Comparison of ENCODE assay signal across 28 cellular contexts in the genomic region with DNA sequence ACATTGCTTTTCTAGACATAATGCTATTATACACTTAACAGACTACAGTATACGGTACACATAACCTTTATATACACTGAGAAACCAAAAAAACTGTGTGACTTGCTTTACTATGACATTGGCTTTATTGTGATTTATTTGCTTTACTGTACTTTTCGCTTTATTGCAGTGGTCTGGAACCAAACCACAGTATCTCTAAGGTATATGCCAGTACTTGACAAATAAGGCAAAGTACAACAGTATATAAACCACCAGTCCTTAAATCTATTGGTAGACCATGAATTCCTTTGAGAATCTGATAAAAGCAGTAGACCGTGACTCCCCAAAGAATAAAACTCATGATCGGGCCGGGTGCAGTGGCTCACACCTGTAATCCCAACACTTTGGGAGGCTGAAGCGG.
"Had no signal": no experiment of that assay in that cellular context is flagged by ENCODE, and none has a peak within 500 bp of the region (broad histone marks: within the 10 kb centered on the region; RNA-seq: fewer than 3 reads in every experiment).

No MANE protein-coding gene starts in this region.

- H3K9me3 ChIP-seq: body of pancreas, esophagus muscularis mucosa, gastrocnemius medialis, heart left ventricle had no signal

- H3K27ac Mint-ChIP-seq: activated B cell treated with CpG ODN at 0.5 μM for 24 hours; activated CD4-positive, alpha-beta memory T cell treated with anti-CD3 and anti-CD28 coated beads, Interleukin-2, amount 10 ng/mL, durations not matched to agents 7 days and 5 days; activated T-helper 17 cell treated with anti-CD3 and anti-CD28 coated beads, Interleukin-2, amount 50 U/mL, for 72 hours; effector memory CD8-positive, alpha-beta T cell had no signal

- H3K27me3 Mint-ChIP-seq: activated B cell treated with CpG ODN at 0.5 μM for 24 hours; activated CD4-positive, alpha-beta memory T cell treated with anti-CD3 and anti-CD28 coated beads, Interleukin-2, amount 10 ng/mL, durations not matched to agents 7 days and 5 days; activated naive CD8-positive, alpha-beta T cell; activated T-helper 17 cell treated with anti-CD3 and anti-CD28 coated beads, Interleukin-2, amount 50 U/mL, for 72 hours; effector memory CD8-positive, alpha-beta T cell had no signal

- H3K4me1 Mint-ChIP-seq: activated CD4-positive, alpha-beta memory T cell treated with anti-CD3 and anti-CD28 coated beads, Interleukin-2, amount 10 ng/mL, durations not matched to agents 7 days and 5 days had no signal

- H3K4me3 Mint-ChIP-seq: activated B cell treated with CpG ODN at 0.5 μM for 24 hours; activated CD4-positive, alpha-beta memory T cell treated with anti-CD3 and anti-CD28 coated beads, Interleukin-2, amount 10 ng/mL, durations not matched to agents 7 days and 5 days; activated naive CD8-positive, alpha-beta T cell; activated T-cell treated with anti-CD3 and anti-CD28 coated beads, Interleukin-2, amount 50 U/mL, for 4 hours; activated T-helper 17 cell treated with anti-CD3 and anti-CD28 coated beads, Interleukin-2, amount 50 U/mL, for 72 hours; effector memory CD8-positive, alpha-beta T cell had no signal

- DNase-seq: activated B cell treated with CpG ODN at 0.5 μM for 24 hours; activated CD4-positive, alpha-beta memory T cell treated with anti-CD3 and anti-CD28 coated beads, Interleukin-2, amount 10 ng/mL, durations not matched to agents 7 days and 5 days; activated CD4-positive, alpha-beta T cell treated with anti-CD3 and anti-CD28 coated beads for 48 hours; activated CD8-positive, alpha-beta memory T cell treated with anti-CD3 and anti-CD28 coated beads for 24 hours; activated effector memory CD4-positive, alpha-beta T cell treated with Interleukin-2 at 50 U/mL for 16 hours; activated gamma-delta T cell treated with Interleukin-2 at 50 U/mL for 16 hours; activated naive CD4-positive, alpha-beta T cell treated with anti-CD3 and anti-CD28 coated beads, Interleukin-2, amount 50 U/mL, for 16 hours; activated naive CD4-positive, alpha-beta T cell treated with Interleukin-2 at 50 U/mL for 16 hours; activated T-cell treated with anti-CD3 and anti-CD28 coated beads, Interleukin-2, amount 50 U/mL, for 4 hours; amniotic stem cell; anterior cingulate cortex; body of pancreas; caudate nucleus; cortex of kidney; dermis blood vessel endothelial cell; effector CD4-positive, alpha-beta T cell; effector memory CD8-positive, alpha-beta T cell; erythroblast; foreskin keratinocyte; gastrocnemius medialis; glutamatergic neuron; heart left ventricle; T-helper 2 cell had no signal

- H3K27ac ChIP-seq: body of pancreas, esophagus muscularis mucosa, foreskin keratinocyte, gastrocnemius medialis, heart left ventricle, VCaP had no signal

- H3K27me3 ChIP-seq: body of pancreas, esophagus muscularis mucosa, foreskin keratinocyte, gastrocnemius medialis, heart left ventricle had no signal

- ATAC-seq: activated CD4-positive, CD25-positive, alpha-beta regulatory T cell treated with anti-CD3 and anti-CD28 coated beads, Interleukin-2, amount 50 U/mL, for 24 hours; activated T-cell treated with anti-CD3 and anti-CD28 coated beads, Interleukin-2, amount 50 U/mL, for 4 hours; activated T-helper 17 cell treated with anti-CD3 and anti-CD28 coated beads, Interleukin-2, amount 50 U/mL, for 72 hours; body of pancreas; effector memory CD8-positive, alpha-beta T cell; foreskin keratinocyte; gastrocnemius medialis; heart left ventricle had no signal

- H3K4me3 ChIP-seq: body of pancreas, esophagus muscularis mucosa, gastrocnemius medialis, heart left ventricle had no signal

- H3K4me1 ChIP-seq: body of pancreas had no signal

- H3K36me3 ChIP-seq: gastrocnemius medialis had no signal

- H3K9me3 Mint-ChIP-seq: activated B cell treated with CpG ODN at 0.5 μM for 24 hours; activated CD4-positive, alpha-beta memory T cell treated with anti-CD3 and anti-CD28 coated beads, Interleukin-2, amount 10 ng/mL, durations not matched to agents 7 days and 5 days; activated T-cell treated with anti-CD3 and anti-CD28 coated beads, Interleukin-2, amount 50 U/mL, for 4 hours; activated T-helper 17 cell treated with anti-CD3 and anti-CD28 coated beads, Interleukin-2, amount 50 U/mL, for 72 hours; effector memory CD8-positive, alpha-beta T cell had no signal
